ENCODE assay signal across 8 cellular contexts in genomic region chr12:1594045-1594294, GRCh38. TPM values are rescaled to one million over a fixed set of nuclear protein-coding genes. Genes with fewer than 3 reads are reported as not detected.
A peak's percentile ranks its signal among the peaks of the same experiment; 100 is the strongest.
DNase-seq lines count a peak whose midpoint lies in the region; ATAC-seq, FAIRE-seq and TF ChIP-seq lines count a peak whose summit lies in the region.

No MANE protein-coding gene starts in this region.

- H2AK5ac ChIP-seq in mesendoderm (ENCODE audit: low read length), result no peak overlapping the region

- H3K27me3 ChIP-seq in SJCRH30 (no peaks in the 10 kb centered on the region), dorsolateral prefrontal cortex (no peaks in the 10 kb centered on the region), mesendoderm (ENCODE audit: insufficient read depth, low read length, poor library complexity) (peaks cover 7% of the 10 kb centered on the region)

- DNase-seq in GF-D8 (lab: John Stamatoyannopoulos, UW), result peak; percentile 15
- peak; percentile 67 to 68 for DNase-seq in SJCRH30
- peak in 2 of 10 donors; percentile 40 to 74 for DNase-seq in dorsolateral prefrontal cortex
- DNase-seq in mesendoderm, result peak; percentile 60
- peak; percentile 87 for DNase-seq in urothelium cell line (ENCODE audit: low spot score)
- no peak for DNase-seq in COR-L47 (lab: John Stamatoyannopoulos, UW)

- H3K4me2 ChIP-seq in mesendoderm (ENCODE audit: low read length), result peak overlapping the region; percentile 95

- peaks cover 6% of the 10 kb centered on the region for H3K79me1 ChIP-seq in mesendoderm (ENCODE audit: low read length)

- peak overlapping the region; percentile 90 for H4K8ac ChIP-seq in mesendoderm (ENCODE audit: low read depth, low read length)

- intact Hi-C loops in dorsolateral prefrontal cortex (cut with DNase I), result loop anchor here (2.0 to 10.0 kb wide), 3 partner anchors 602 to 839 kb away; partner anchors contain the start of genes ERC1 (in 1 of the 2), RAD52 (in 1 of the 2) and WNK1 (in 1 of the 2)

- no peak overlapping the region for H2BK5ac ChIP-seq in mesendoderm (ENCODE audit: low read length)

- TF ChIP-seq CTCF in dorsolateral prefrontal cortex (IDR thresholded peaks at IDR 0.05 in 54 of 56, conservative IDR thresholded peaks at IDR 0.05 in 2 of 56; ENCODE audit: low read depth in 1 of 56, partially characterized antibody in 56 of 56), result no peak

- H3K18ac ChIP-seq in mesendoderm (ENCODE audit: low read length), result peak overlapping the region; percentile 86

- peak; percentile 49 for ATAC-seq in GM19467 (IDR thresholded peaks at IDR 0.05; ENCODE audit: unreplicated experiment)
- peak; percentile 32 for ATAC-seq in HG03520 (IDR thresholded peaks at IDR 0.05; ENCODE audit: unreplicated experiment)

- H4K5ac ChIP-seq in mesendoderm (ENCODE audit: low read length), result no peak overlapping the region

- no peaks in the 10 kb centered on the region for H3K9me3 ChIP-seq in SJCRH30 (replicated peaks)

- H2BK15ac ChIP-seq in mesendoderm (replicated peaks; ENCODE audit: low read depth), result no peak overlapping the region

- H3K23ac ChIP-seq in mesendoderm (ENCODE audit: low read length), result no peak overlapping the region

- peak; percentile 9 for FAIRE-seq in urothelium cell line (lab: Jason Lieb, UNC)

- peaks cover 4% of the 10 kb centered on the region for H3K79me2 ChIP-seq in mesendoderm (ENCODE audit: control insufficient read depth, insufficient read depth, low read length)

- no peak overlapping the region for H3K27ac ChIP-seq in SJCRH30
- peak overlapping the region; percentile 62 to 100 (median 97) for H3K27ac ChIP-seq in dorsolateral prefrontal cortex
- peak overlapping the region; percentile 97 for H3K27ac ChIP-seq in mesendoderm (ENCODE audit: low read depth, low read length)

- peak overlapping the region; percentile 67 for H3K9ac ChIP-seq in mesendoderm (ENCODE audit: low read length)

- H3K56ac ChIP-seq in mesendoderm (ENCODE audit: low read length), result peak overlapping the region; percentile 79

- H3K36me3 ChIP-seq in SJCRH30 (no peaks in the 10 kb centered on the region), mesendoderm (ENCODE audit: control insufficient read depth, insufficient read depth, low read length) (no peaks in the 10 kb centered on the region)

- no peak overlapping the region for H2BK120ac ChIP-seq in mesendoderm (ENCODE audit: low read depth, low read length)

- H3K4ac ChIP-seq in mesendoderm (ENCODE audit: low read depth, low read length), result no peak overlapping the region

- H3K4me3 ChIP-seq in SJCRH30 (peak overlapping the region; percentile 78), dorsolateral prefrontal cortex (peak overlapping the region; percentile 63 to 93 (median 81)), mesendoderm (ENCODE audit: low read length) (peak overlapping the region; percentile 53)

- peaks cover 34% of the 10 kb centered on the region for H3K4me1 ChIP-seq in SJCRH30
- peaks cover 26% of the 10 kb centered on the region for H3K4me1 ChIP-seq in mesendoderm (ENCODE audit: control insufficient read depth, low read depth, low read length)

- no CpG with 5 or more reads among the region's 36 CpGs for WGBS in mesendoderm (ENCODE audit: extremely low coverage, insufficient coverage, low lambda C conversion rate)

RNA-seq across cellular contexts. Expression of gene FBXL14, which starts 0.4 kb away (rescaled TPM):
- 15.0 and 16.3 TPM in 2 replicates for total RNA-seq in SJCRH30 (2014; rRNA removed; shearing (Covaris generic))
- total RNA-seq in dorsolateral prefrontal cortex, result 10 to 100 TPM; 26.6 to 73.6 (median 35.7) TPM
- polyA plus RNA-seq in mesendoderm (2013, experiment 1 of 2), result 2.8 TPM
- 2.9 TPM for polyA plus RNA-seq in mesendoderm (2013, experiment 2 of 2)

RNA-seq across cellular contexts. Expression of gene WNT5B, which starts 35.1 kb away (rescaled TPM):
- total RNA-seq in SJCRH30 (2014; rRNA removed; shearing (Covaris generic)), result 50.2 and 51.8 TPM in 2 replicates
- 1 to 10 TPM; 2.2 to 9.3 (median 5.1) TPM for total RNA-seq in dorsolateral prefrontal cortex
- polyA plus RNA-seq in mesendoderm (2013, experiment 1 of 2), result 4.7 TPM
- 4.9 TPM for polyA plus RNA-seq in mesendoderm (2013, experiment 2 of 2)
